8 cellular contexts compared by ENCODE assay signal in genomic region chr1:91022518-91022929, GRCh38. TPM values are rescaled to one million over a fixed set of nuclear protein-coding genes. Genes with fewer than 3 reads are reported as not detected.
DNase-seq lines count a peak whose midpoint lies in the region; ATAC-seq and TF ChIP-seq lines count a peak whose summit lies in the region.

No MANE protein-coding gene starts in this region.

- H3K4me3 Mint-ChIP-seq in chondrocyte (ENCODE audit: unreplicated experiment) = peak overlapping the region; percentile 91
- peak overlapping the region; percentile 88 to 98 (median 95) for H3K4me3 Mint-ChIP-seq in naive thymus-derived CD8-positive, alpha-beta T cell

- POLR2A ChIA-PET in naive thymus-derived CD8-positive, alpha-beta T cell (lab: Charles Lee) = interaction anchor here (0.5 to 1.1 kb wide), 5 partner anchors 14 to 147 kb away, joined by 3 to 7 read pairs (median 3); no protein-coding TSS in a partner anchor

- H3K4me3 ChIP-seq in GM08714 (ENCODE audit: low read length) = peak overlapping the region; percentile 90; the same call in 1 of the 2 replicates

- no peak for TF ChIP-seq CTCF in chondrocyte (IDR thresholded peaks at IDR 0.05)

- no peak for DNase-seq in chondrocyte (ENCODE audit: low spot score)
- no peak for DNase-seq in naive thymus-derived CD8-positive, alpha-beta T cell
- DNase-seq in midbrain (lab: John Stamatoyannopoulos, UW) = no peak
- no peak for DNase-seq in GOT3 (lab: John Stamatoyannopoulos, UW)

- H3K4me1 Mint-ChIP-seq in chondrocyte (ENCODE audit: low read depth) = peaks cover 43% of the 10 kb centered on the region
- peaks cover 21 to 70% (median 54%) of the 10 kb centered on the region in 4 donors for H3K4me1 Mint-ChIP-seq in naive thymus-derived CD8-positive, alpha-beta T cell

- peak; percentile 4 for ATAC-seq in HG03457 (IDR thresholded peaks at IDR 0.05; ENCODE audit: unreplicated experiment)
- peak in 1 of 2 donors; percentile 4 for ATAC-seq in naive thymus-derived CD8-positive, alpha-beta T cell
- ATAC-seq in GM18520 (IDR thresholded peaks at IDR 0.05; ENCODE audit: unreplicated experiment) = no peak
- ATAC-seq in GM19467 (IDR thresholded peaks at IDR 0.05; ENCODE audit: unreplicated experiment) = no peak

- H3K9me3 Mint-ChIP-seq in chondrocyte (ENCODE audit: low read depth) = no peaks in the 10 kb centered on the region
- H3K9me3 Mint-ChIP-seq in naive thymus-derived CD8-positive, alpha-beta T cell = no peaks in the 10 kb centered on the region

- no peaks in the 10 kb centered on the region for H3K36me3 Mint-ChIP-seq in chondrocyte (ENCODE audit: low read depth)
- peaks cover 0 to 16% (median 0%) of the 10 kb centered on the region in 3 donors for H3K36me3 Mint-ChIP-seq in naive thymus-derived CD8-positive, alpha-beta T cell

- no peaks in the 10 kb centered on the region for H3K27me3 Mint-ChIP-seq in chondrocyte (ENCODE audit: low read depth)
- H3K27me3 Mint-ChIP-seq in naive thymus-derived CD8-positive, alpha-beta T cell = no peaks in the 10 kb centered on the region

- peak overlapping the region; percentile 100 for H3K27ac Mint-ChIP-seq in chondrocyte (ENCODE audit: unreplicated experiment)
- peak overlapping the region; percentile 93 to 100 (median 98) for H3K27ac Mint-ChIP-seq in naive thymus-derived CD8-positive, alpha-beta T cell

RNA-seq across cellular contexts. Expression of gene ZNF644, which starts 0.7 kb away (rescaled TPM):
- total RNA-seq in chondrocyte = 37.9 to 47.6 TPM (median 46.3 TPM) in 3 replicates
- total RNA-seq in naive thymus-derived CD8-positive, alpha-beta T cell = 10 to 100 TPM; 78.2 to 78.5 TPM
- polyA plus RNA-seq in naive thymus-derived CD8-positive, alpha-beta T cell = 10 to 100 TPM; 44.4 to 71.8 (median 57.5) TPM
